Comparison of ENCODE assay signal across 9 cellular contexts in the genomic region with DNA sequence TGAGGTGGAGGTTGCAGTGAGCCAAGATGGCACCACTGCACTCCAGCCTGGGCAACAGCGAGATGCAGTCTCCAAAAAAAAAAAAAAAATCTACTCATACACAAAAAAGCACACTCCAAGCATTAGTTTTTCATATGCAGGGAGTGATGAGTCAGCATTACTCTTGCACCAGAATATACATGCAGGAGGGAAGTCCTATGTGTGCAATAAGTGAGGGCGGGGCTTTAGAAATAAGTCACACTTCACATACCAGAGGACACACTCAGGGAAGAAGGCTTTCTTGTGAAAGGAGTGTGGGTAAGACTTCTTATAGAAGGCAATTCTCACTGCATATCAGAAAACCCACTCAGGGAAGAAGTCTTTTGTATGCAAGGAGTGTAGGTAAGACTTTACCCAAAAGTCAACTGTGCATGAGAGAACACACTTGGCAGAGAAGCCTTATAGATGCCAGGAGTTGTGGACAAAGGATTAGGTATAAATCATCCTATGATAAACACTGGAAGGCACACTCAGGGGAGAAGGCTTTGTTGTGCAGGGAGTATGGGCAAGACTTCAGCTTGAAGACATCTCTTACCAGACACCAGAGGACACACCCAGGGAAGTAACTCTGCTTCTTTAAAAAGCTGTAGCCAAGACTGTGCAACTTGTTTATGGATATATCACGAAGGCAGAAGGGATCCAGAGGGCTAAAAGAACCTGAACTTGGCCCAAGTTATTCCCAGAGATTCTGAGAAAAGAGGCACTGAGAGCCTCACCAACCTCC. TPM values are rescaled to one million over a fixed set of nuclear protein-coding genes. Genes with fewer than 3 reads are reported as not detected.
DNase-seq lines count a peak whose midpoint lies in the region; ATAC-seq, FAIRE-seq and TF ChIP-seq lines count a peak whose summit lies in the region.
"Had no signal": no experiment of that assay in that cellular context is flagged by ENCODE, and none has a peak within 500 bp of the region (broad histone marks: within the 10 kb centered on the region; RNA-seq: fewer than 3 reads in every experiment).

No MANE protein-coding gene starts in this region.

- H3K27ac ChIP-seq in mucosa of rectum (ENCODE audit: low read depth in 2 of 2, low read length in 2 of 2): peak overlapping the region; percentile 21 to 23
- no peak overlapping the region for H3K27ac ChIP-seq in MM.1S (ENCODE audit: low read length)

- no peak for TF ChIP-seq CTCF in bronchial epithelial cell (IDR thresholded peaks at IDR 0.05; ENCODE audit: insufficient read depth, low read length, severe bottlenecking)
- TF ChIP-seq CTCF in Caco-2 (IDR thresholded peaks at IDR 0.05; ENCODE audit: insufficient read depth in 1 of 2, low read depth in 1 of 2, low read length in 1 of 2, severe bottlenecking in 1 of 2, unreplicated experiment in 1 of 2): no peak
- TF ChIP-seq CTCF in MM.1S (IDR thresholded peaks at IDR 0.05; ENCODE audit: low read length): no peak

- H3K36me3 ChIP-seq in bronchial epithelial cell (ENCODE audit: control insufficient read depth, insufficient read depth, low read length) (no peaks in the 10 kb centered on the region), mucosa of rectum (ENCODE audit: control insufficient read depth in 2 of 2, insufficient read depth in 2 of 2, low read length in 2 of 2) (peaks cover 0 to 6% of the 10 kb centered on the region in 2 donors), Caco-2 (ENCODE audit: control insufficient read depth, insufficient read depth, low read length) (no peaks in the 10 kb centered on the region), MM.1S (replicated peaks; ENCODE audit: insufficient read depth, low read length) (no peaks in the 10 kb centered on the region)

- no peak overlapping the region for H2AFZ ChIP-seq in MM.1S (ENCODE audit: low read length)

- peak; percentile 49 for DNase-seq in EL
- peak; percentile 49 for DNase-seq in NCI-H226
- DNase-seq in bronchial epithelial cell (ENCODE audit: low read depth): peak; percentile 97
- no peak for DNase-seq in Caco-2
- DNase-seq in DMS53 treated with DMSO at 0.1 percent for 48 hours (lab: John Stamatoyannopoulos, UW; ENCODE audit: unreplicated experiment): no peak
- no peak for DNase-seq in MM.1S

- peaks cover 2% of the 10 kb centered on the region; the same call in 1 of the 2 replicates for H3K79me2 ChIP-seq in MM.1S (ENCODE audit: low read length)

- H3K4me2 ChIP-seq in MM.1S (ENCODE audit: low read depth, low read length): no peak overlapping the region

- H3K4me1 ChIP-seq in mucosa of rectum (ENCODE audit: control insufficient read depth in 2 of 2, insufficient read depth in 2 of 2, low read length in 2 of 2) (peaks cover 4 to 8% of the 10 kb centered on the region in 2 donors), Caco-2 (no peaks in the 10 kb centered on the region), MM.1S (ENCODE audit: low read length) (peaks cover 6% of the 10 kb centered on the region)

- H3K4me3 Mint-ChIP-seq in Caco-2 (ENCODE audit: unreplicated experiment): no peak overlapping the region
- H3K4me3 Mint-ChIP-seq: nephron had no signal

- CTCF ChIA-PET in Caco-2 (lab: Charles Lee): no interaction called here

- H3K9ac ChIP-seq in mucosa of rectum (ENCODE audit: low read depth in 1 of 2, low read length in 2 of 2) (no peak overlapping the region), MM.1S (ENCODE audit: low read length) (no peak overlapping the region)

- H3K36me3 Mint-ChIP-seq in Caco-2 (ENCODE audit: insufficient read depth, unreplicated experiment): peaks cover 8% of the 10 kb centered on the region

- ATAC-seq in GM19463 (IDR thresholded peaks at IDR 0.05; ENCODE audit: unreplicated experiment): no peak

- H3K4me1 Mint-ChIP-seq in Caco-2 (ENCODE audit: low read depth, unreplicated experiment): no peaks in the 10 kb centered on the region

- POLR2A ChIA-PET in Caco-2 (lab: Charles Lee): no interaction called here

- intact Hi-C loops in Caco-2 (cut with micrococcal nuclease; ENCODE audit: unreplicated experiment): no loop called here

- no TSS peak for BruUV-seq in Caco-2 (replicated peaks; lab: Mats Ljungman, UMichigan)

- no peak for FAIRE-seq in bronchial epithelial cell (lab: Jason Lieb, UNC)

- no peaks in the 10 kb centered on the region for H3K27me3 Mint-ChIP-seq in Caco-2 (ENCODE audit: insufficient read depth, unreplicated experiment)

- H3K9me3 ChIP-seq in mucosa of rectum (ENCODE audit: control insufficient read depth in 2 of 2, low read length in 2 of 2) (no peaks in the 10 kb centered on the region), Caco-2 (no peaks in the 10 kb centered on the region), MM.1S (replicated peaks; ENCODE audit: insufficient read depth, low read length) (no peaks in the 10 kb centered on the region)

- H3K27ac Mint-ChIP-seq in Caco-2 (ENCODE audit: unreplicated experiment): no peak overlapping the region

- H3F3A ChIP-seq in MM.1S (ENCODE audit: insufficient read depth, low read length): no peaks in the 10 kb centered on the region

- H3K9me3 Mint-ChIP-seq in Caco-2 (ENCODE audit: unreplicated experiment): no peaks in the 10 kb centered on the region

- H4K20me1 ChIP-seq in MM.1S (ENCODE audit: insufficient read depth, low read length): no peaks in the 10 kb centered on the region

- H3K4me3 ChIP-seq in bronchial epithelial cell (ENCODE audit: low read depth, low read length) (no peak overlapping the region), mucosa of rectum (ENCODE audit: low read length in 2 of 2) (no peak overlapping the region), Caco-2 (ENCODE audit: low read depth, low read length) (no peak overlapping the region), MM.1S (ENCODE audit: low read length) (no peak overlapping the region)

- H3K27me3 ChIP-seq in bronchial epithelial cell (ENCODE audit: control insufficient read depth, insufficient read depth, low read length) (no peaks in the 10 kb centered on the region), mucosa of rectum (ENCODE audit: control insufficient read depth in 2 of 2, insufficient read depth in 2 of 2, low read length in 2 of 2) (no peaks in the 10 kb centered on the region), Caco-2 (replicated peaks; ENCODE audit: control insufficient read depth, insufficient read depth, low read length) (no peaks in the 10 kb centered on the region), MM.1S (replicated peaks; ENCODE audit: insufficient read depth, low read length) (no peaks in the 10 kb centered on the region)

- no peaks in the 10 kb centered on the region for H3K9me2 ChIP-seq in MM.1S (replicated peaks; ENCODE audit: insufficient read depth, low read length)

RNA-seq across cellular contexts. Expression of a gene that starts 50.5 kb away (rescaled TPM):
- total RNA-seq in bronchial epithelial cell (5.3 and 6.4 TPM in 2 replicates), Caco-2 (2022) (26.9 and 28.7 TPM in 2 replicates)

Comparison
In these comparisons a context has a peak if more than half of its experiments do, and no peak if none do; other contexts are left out.
1. DNase-seq: peak in EL (single experiment), NCI-H226 (single experiment) and bronchial epithelial cell (single experiment); none in Caco-2 (0 of 2), DMS53 treated with DMSO at 0.1 percent for 48 hours (single experiment) and MM.1S (single experiment).